Comparison of ENCODE assay signal across 8 cellular contexts in genomic region chr19:16111909-16112752, GRCh38. TPM values are rescaled to one million over a fixed set of nuclear protein-coding genes. Genes with fewer than 3 reads are reported as not detected.
DNase-seq lines count a peak whose midpoint lies in the region; ATAC-seq and TF ChIP-seq lines count a peak whose summit lies in the region.

No MANE protein-coding gene starts in this region.

- intact Hi-C loops in activated naive CD4-positive, alpha-beta T cell treated with anti-CD3 and anti-CD28 coated beads for 36 hours (cut with micrococcal nuclease), result loop anchor here (1.0 to 2.0 kb wide), 10 partner anchors 31 to 472 kb away; partner anchors contain the start of genes AP1M1, C19orf44, CALR3 and FAM32A

- in situ Hi-C loops in astrocyte of the cerebellum (cut with HindIII; ENCODE audit: low sequenced_read_pairs), result no loop called here

- TF ChIP-seq CTCF in astrocyte of the cerebellum (IDR thresholded peaks at IDR 0.05; ENCODE audit: low read depth, low read length, missing control alignments) (no peak), liver (IDR thresholded peaks at IDR 0.05; ENCODE audit: low read depth, low read length, missing input control) (no peak), type B pancreatic cell (conservative IDR thresholded peaks at IDR 0.05) (no peak)

- H3K9me3 ChIP-seq in liver (ENCODE audit: control insufficient read depth in 4 of 4, low read length in 3 of 4), result no peaks in the 10 kb centered on the region

- no peaks in the 10 kb centered on the region for H3K27me3 Mint-ChIP-seq in activated naive CD4-positive, alpha-beta T cell treated with anti-CD3 and anti-CD28 coated beads for 36 hours (ENCODE audit: low read depth)
- no peaks in the 10 kb centered on the region for H3K27me3 Mint-ChIP-seq in type B pancreatic cell

- H3K36me3 Mint-ChIP-seq in activated naive CD4-positive, alpha-beta T cell treated with anti-CD3 and anti-CD28 coated beads for 36 hours (ENCODE audit: low read depth), result peaks cover 12% of the 10 kb centered on the region
- H3K36me3 Mint-ChIP-seq in type B pancreatic cell, result no peaks in the 10 kb centered on the region

- peak overlapping the region; percentile 95 to 99 for H3K27ac ChIP-seq in liver (ENCODE audit: low read depth in 1 of 2, low read length in 2 of 2)

- H3K27ac Mint-ChIP-seq in activated naive CD4-positive, alpha-beta T cell treated with anti-CD3 and anti-CD28 coated beads for 36 hours, result peak overlapping the region; percentile 96
- H3K27ac Mint-ChIP-seq in type B pancreatic cell, result peak overlapping the region; percentile 98

- ATAC-seq in HG02642 (IDR thresholded peaks at IDR 0.05; ENCODE audit: poor library complexity, unreplicated experiment), result no peak

- CTCF ChIA-PET in activated naive CD4-positive, alpha-beta T cell treated with anti-CD3 and anti-CD28 coated beads for 36 hours (lab: Charles Lee), result interaction anchor here (0.6 to 2.3 kb wide), 7 partner anchors 16 to 70 kb away, joined by 3 to 8 read pairs (median 3); no protein-coding TSS in a partner anchor

- peaks cover 39% of the 10 kb centered on the region for H3K4me1 Mint-ChIP-seq in activated naive CD4-positive, alpha-beta T cell treated with anti-CD3 and anti-CD28 coated beads for 36 hours (ENCODE audit: low read depth)
- peaks cover 10% of the 10 kb centered on the region for H3K4me1 Mint-ChIP-seq in type B pancreatic cell (ENCODE audit: unreplicated experiment)

- H3K4me1 ChIP-seq in liver (ENCODE audit: control insufficient read depth in 4 of 4, insufficient read depth in 4 of 4, low read length in 3 of 4), result peaks cover 3 to 38% (median 27%) of the 10 kb centered on the region in 4 donors

- DNase-seq in activated naive CD4-positive, alpha-beta T cell treated with anti-CD3 and anti-CD28 coated beads for 36 hours, result no peak
- no peak for DNase-seq in activated naive CD4-positive, alpha-beta T cell (lab: John Stamatoyannopoulos, UW)
- DNase-seq in astrocyte of the cerebellum (ENCODE audit: low read depth) (no peak), type B pancreatic cell (ENCODE audit: extremely low spot score, unreplicated experiment) (no peak), medulla oblongata (ENCODE audit: extremely low spot score) (no peak)
- DNase-seq in activated CD4-positive, alpha-beta T cell treated with anti-CD3 and anti-CD28 coated beads, Interleukin-2, amount 50 U/mL, for 1 hour, result no peak

- H3K9ac ChIP-seq in liver (ENCODE audit: low read depth in 1 of 2, low read length in 2 of 2), result peak overlapping the region; percentile 95 to 98

- H3K36me3 ChIP-seq in liver (ENCODE audit: control insufficient read depth in 4 of 4, insufficient read depth in 3 of 4, low read depth in 1 of 4, low read length in 3 of 4), result no peaks in the 10 kb centered on the region

- peak overlapping the region; percentile 99 for H3K4me3 ChIP-seq in astrocyte of the cerebellum (ENCODE audit: low read depth, low read length)
- H3K4me3 ChIP-seq in liver (ENCODE audit: low read depth in 1 of 3, low read length in 3 of 3), result peak overlapping the region; percentile 91 to 98 (median 97)

- H3K9me3 Mint-ChIP-seq in activated naive CD4-positive, alpha-beta T cell treated with anti-CD3 and anti-CD28 coated beads for 36 hours, result no peaks in the 10 kb centered on the region
- H3K9me3 Mint-ChIP-seq in type B pancreatic cell, result no peaks in the 10 kb centered on the region

- 1% methylated on average over 37 of the region's 37 CpGs for WGBS in liver

- peak overlapping the region; percentile 98 for H3K4me3 Mint-ChIP-seq in activated naive CD4-positive, alpha-beta T cell treated with anti-CD3 and anti-CD28 coated beads for 36 hours
- peak overlapping the region; percentile 99 for H3K4me3 Mint-ChIP-seq in type B pancreatic cell

- no peak for TF ChIP-seq RAD21 in liver (IDR thresholded peaks at IDR 0.05)

- no peaks in the 10 kb centered on the region for H3K27me3 ChIP-seq in liver (ENCODE audit: control insufficient read depth in 4 of 4, insufficient read depth in 4 of 4, low read length in 3 of 4)

TF ChIP-seq in liver, 16 proteins besides CTCF, POLR2A, EP300 and RAD21:
- TF ChIP-seq HNF4A (conservative IDR thresholded peaks at IDR 0.05), result peak; percentile 78 to 84
- peak; percentile 20 for TF ChIP-seq MAX (IDR thresholded peaks at IDR 0.05)
- TF ChIP-seq HNF4G (IDR thresholded peaks at IDR 0.05), result peak; percentile 50
- TF ChIP-seq SP1 (IDR thresholded peaks at IDR 0.05), result peak; percentile 26
- peak; percentile 52 for TF ChIP-seq TAF1 (conservative IDR thresholded peaks at IDR 0.05)
- TF ChIP-seq REST (IDR thresholded peaks at IDR 0.05), result no peak
- no peak for TF ChIP-seq FOXA1 (IDR thresholded peaks at IDR 0.05)
- peak; percentile 91 for TF ChIP-seq YY1 (IDR thresholded peaks at IDR 0.05)
- TF ChIP-seq RXRA (IDR thresholded peaks at IDR 0.05), result peak; percentile 27 to 29
- peak in 1 of 2 donors; percentile 70 for TF ChIP-seq GABPA (IDR thresholded peaks at IDR 0.05 in 1 of 2, conservative IDR thresholded peaks at IDR 0.05 in 1 of 2)

RNA-seq across cellular contexts. Expression of gene RAB8A, which starts 0.4 kb away (rescaled TPM):
- 10 to 100 TPM; 90.5 to 95.2 TPM for total RNA-seq in activated naive CD4-positive, alpha-beta T cell treated with anti-CD3 and anti-CD28 coated beads for 36 hours
- 10 to 100 TPM; 45.6 to 52.0 TPM for total RNA-seq in liver
- 10 to 100 TPM; 38.0 to 43.1 TPM for polyA plus RNA-seq in liver
- total RNA-seq in type B pancreatic cell (ENCODE audit: low replicate concordance), result 86.9 and 98.7 TPM in 2 replicates

RNA-seq across cellular contexts. Expression of gene HSH2D, which starts 31.4 kb away (rescaled TPM):
- 10 to 100 TPM; 18.3 to 20.7 TPM for total RNA-seq in activated naive CD4-positive, alpha-beta T cell treated with anti-CD3 and anti-CD28 coated beads for 36 hours
- total RNA-seq in liver (1 to 10 TPM; 1.2 to 2.9 TPM), type B pancreatic cell (ENCODE audit: low replicate concordance) (0.68 and 1.5 TPM in 2 replicates)
- polyA plus RNA-seq in liver, result 1 to 10 TPM in 1 of 2 donors, under 1 TPM in 1; 0.33 to 1.2 TPM

RNA-seq across cellular contexts. Expression of gene TPM4, which starts 35.8 kb away (rescaled TPM):
- 100 to 1,000 TPM; 240 to 254 TPM for total RNA-seq in activated naive CD4-positive, alpha-beta T cell treated with anti-CD3 and anti-CD28 coated beads for 36 hours
- 10 to 100 TPM; 40.8 to 59.9 TPM for total RNA-seq in liver
- 10 to 100 TPM; 19.8 to 46.0 TPM for polyA plus RNA-seq in liver
- 425 and 472 TPM in 2 replicates for total RNA-seq in type B pancreatic cell (ENCODE audit: low replicate concordance)
